In genomic region chr2:80048296-80048695, GRCh38 we compare ENCODE assay signal across 8 cellular contexts.
"Had no signal": no experiment of that assay in that cellular context is flagged by ENCODE, and none has a peak within 500 bp of the region (broad histone marks: within the 10 kb centered on the region; RNA-seq: fewer than 3 reads in every experiment).

No MANE protein-coding gene starts in this region.

- H2AFZ ChIP-seq: GM23338 had no signal

- H3K9ac ChIP-seq: KMS-11 had no signal

- DNase-seq: H9, HCEC 1CT, KBM-7 had no signal

- H3K4me2 ChIP-seq: GM23338, KMS-11 had no signal

- ATAC-seq: GM23338 had no signal

- FAIRE-seq: H1, H54, HTR-8/SVneo had no signal

- H3K27ac ChIP-seq: KMS-11 had no signal

- H3K4me3 ChIP-seq: GM23338 had no signal
